Comparison of ENCODE assay signal across 27 cellular contexts in the genomic region with DNA sequence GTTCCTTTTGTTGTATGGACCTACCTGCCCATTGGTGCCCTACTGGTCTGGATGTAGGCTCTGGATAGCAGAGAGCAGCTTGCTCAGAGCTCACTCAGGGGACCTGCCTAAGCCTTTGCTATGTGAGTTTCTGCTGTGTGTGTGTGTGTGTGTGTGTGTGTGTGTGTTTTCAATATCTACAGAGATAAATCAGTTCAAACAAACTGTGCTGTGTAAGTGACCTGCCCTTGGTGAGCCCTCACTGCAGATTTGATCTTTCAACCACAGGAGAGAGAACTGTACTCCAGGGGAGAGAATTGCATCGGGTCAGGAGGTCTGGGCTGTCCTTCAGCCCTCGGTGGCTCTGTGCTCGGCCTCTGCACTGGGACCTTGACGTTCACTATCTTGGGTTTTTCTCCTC. TPM values are rescaled to one million over a fixed set of nuclear protein-coding genes. Genes with fewer than 3 reads are reported as not detected.
A peak's percentile ranks its signal among the peaks of the same experiment; 100 is the strongest.
DNase-seq lines count a peak whose midpoint lies in the region; TF ChIP-seq lines count a peak whose summit lies in the region.
"Had no signal": no experiment of that assay in that cellular context is flagged by ENCODE, and none has a peak within 500 bp of the region (broad histone marks: within the 10 kb centered on the region; RNA-seq: fewer than 3 reads in every experiment).

No MANE protein-coding gene starts in this region.

- H3K4me3 Mint-ChIP-seq in mesothelial cell of epicardium (no peak overlapping the region), progenitor cell of endocrine pancreas (ENCODE audit: low read depth) (peak overlapping the region; percentile 79)
- no peak overlapping the region for H3K4me3 Mint-ChIP-seq in activated T-helper 2 cell treated with anti-CD3 and anti-CD28 coated beads, Interferon-gamma antibody, Interleukin-2, Interleukin-4, amounts not matched to agents 10 μg/mL and 5 μg/mL and 100 μg/mL, durations not matched to agents 14 hours and 24 hours and 36 hours (ENCODE audit: low read depth)

- H3K4me1 Mint-ChIP-seq in mesothelial cell of epicardium (peaks cover 35% of the 10 kb centered on the region), progenitor cell of endocrine pancreas (ENCODE audit: low read depth) (peaks cover 28% of the 10 kb centered on the region)
- peaks cover 7% of the 10 kb centered on the region for H3K4me1 Mint-ChIP-seq in activated T-helper 2 cell treated with anti-CD3 and anti-CD28 coated beads, Interferon-gamma antibody, Interleukin-2, Interleukin-4, amounts not matched to agents 10 μg/mL and 5 μg/mL and 100 μg/mL, durations not matched to agents 14 hours and 24 hours and 36 hours (ENCODE audit: low read depth)

- H3K9me3 Mint-ChIP-seq in mesothelial cell of epicardium: no peaks in the 10 kb centered on the region
- no peaks in the 10 kb centered on the region for H3K9me3 Mint-ChIP-seq in progenitor cell of endocrine pancreas (ENCODE audit: low read depth)
- H3K9me3 Mint-ChIP-seq in activated T-helper 2 cell treated with anti-CD3 and anti-CD28 coated beads, Interferon-gamma antibody, Interleukin-2, Interleukin-4, amounts not matched to agents 10 μg/mL and 5 μg/mL and 100 μg/mL, durations not matched to agents 14 hours and 24 hours and 36 hours: no peaks in the 10 kb centered on the region
- H3K9me3 Mint-ChIP-seq: activated naive CD4-positive, alpha-beta T cell treated with anti-CD3 and anti-CD28 coated beads, Interleukin-2, amount 50 U/mL, for 72 hours had no signal

- H3K4me1 ChIP-seq in BLaER1 treated with 17β-estradiol and CSF1 and Interleukin-3, amounts not matched to agents 10 nM and 100 nM: peaks cover 4 to 56% (median 48%) of the 10 kb centered on the region in 10 experiments; a peak in 19 of 20 replicates
- H3K4me1 ChIP-seq: A549, colonic mucosa, thyroid gland had no signal

- peak overlapping the region in 2 of 11 experiments; percentile 81 to 86; a peak in 2 of 22 replicates for H3K27ac ChIP-seq in BLaER1 treated with 17β-estradiol and CSF1 and Interleukin-3, amounts not matched to agents 10 nM and 100 nM
- 0 out of 2 replicates have a peak overlapping the region, but pooled peaks have one; percentile 6 for H3K27ac ChIP-seq in VCaP
- H3K27ac ChIP-seq: A549, colonic mucosa, neutrophil, thyroid gland had no signal

- H3K36me3 ChIP-seq in BLaER1 treated with 17β-estradiol and CSF1 and Interleukin-3, amounts not matched to agents 10 nM and 100 nM: no peaks in the 10 kb centered on the region
- H3K36me3 ChIP-seq: colonic mucosa, neutrophil, Peyer's patch, thyroid gland had no signal

- H3K9me3 ChIP-seq in BLaER1 treated with 17β-estradiol and CSF1 and Interleukin-3, amounts not matched to agents 10 nM and 100 nM (replicated peaks in 1 of 11): peaks cover 0 to 4% (median 0%) of the 10 kb centered on the region in 11 experiments; a peak in 5 of 22 replicates
- H3K9me3 ChIP-seq: A549, colonic mucosa, neutrophil, Peyer's patch, thyroid gland had no signal

- no peak for TF ChIP-seq CTCF in VCaP (conservative IDR thresholded peaks at IDR 0.05)
- TF ChIP-seq CTCF in mesothelial cell of epicardium (IDR thresholded peaks at IDR 0.05; ENCODE audit: unreplicated experiment): no peak
- TF ChIP-seq CTCF in progenitor cell of endocrine pancreas (IDR thresholded peaks at IDR 0.05; ENCODE audit: unreplicated experiment): no peak

- H3K27me3 Mint-ChIP-seq in mesothelial cell of epicardium (ENCODE audit: low read depth): no peaks in the 10 kb centered on the region
- H3K27me3 Mint-ChIP-seq in progenitor cell of endocrine pancreas: peaks cover 6% of the 10 kb centered on the region
- H3K27me3 Mint-ChIP-seq in activated T-helper 2 cell treated with anti-CD3 and anti-CD28 coated beads, Interferon-gamma antibody, Interleukin-2, Interleukin-4, amounts not matched to agents 10 μg/mL and 5 μg/mL and 100 μg/mL, durations not matched to agents 14 hours and 24 hours and 36 hours (ENCODE audit: low read depth): peaks cover 6% of the 10 kb centered on the region

- no peaks in the 10 kb centered on the region for H3K27me3 ChIP-seq in BLaER1 treated with 17β-estradiol and CSF1 and Interleukin-3, amounts not matched to agents 10 nM and 100 nM
- H3K27me3 ChIP-seq: colonic mucosa, neutrophil, Peyer's patch, thyroid gland had no signal

- H3K27ac Mint-ChIP-seq in mesothelial cell of epicardium (peak overlapping the region; percentile 99), progenitor cell of endocrine pancreas (peak overlapping the region; percentile 90)
- no peak overlapping the region for H3K27ac Mint-ChIP-seq in activated T-helper 2 cell treated with anti-CD3 and anti-CD28 coated beads, Interferon-gamma antibody, Interleukin-2, Interleukin-4, amounts not matched to agents 10 μg/mL and 5 μg/mL and 100 μg/mL, durations not matched to agents 14 hours and 24 hours and 36 hours

- H3K9ac ChIP-seq in BLaER1 treated with 17β-estradiol and CSF1 and Interleukin-3, amounts not matched to agents 10 nM and 100 nM: no peak overlapping the region

- H3K36me3 Mint-ChIP-seq in mesothelial cell of epicardium: no peaks in the 10 kb centered on the region
- no peaks in the 10 kb centered on the region for H3K36me3 Mint-ChIP-seq in progenitor cell of endocrine pancreas (ENCODE audit: insufficient read depth)
- no peaks in the 10 kb centered on the region for H3K36me3 Mint-ChIP-seq in activated T-helper 2 cell treated with anti-CD3 and anti-CD28 coated beads, Interferon-gamma antibody, Interleukin-2, Interleukin-4, amounts not matched to agents 10 μg/mL and 5 μg/mL and 100 μg/mL, durations not matched to agents 14 hours and 24 hours and 36 hours (ENCODE audit: low read depth)
- H3K36me3 Mint-ChIP-seq: activated naive CD4-positive, alpha-beta T cell treated with anti-CD3 and anti-CD28 coated beads, Interleukin-2, amount 50 U/mL, for 72 hours had no signal

- H3K4me2 ChIP-seq in BLaER1 treated with 17β-estradiol and CSF1 and Interleukin-3, amounts not matched to agents 10 nM and 100 nM: peak overlapping the region in 8 of 11 experiments; percentile 70 to 91 (median 86); a peak in 14 of 22 replicates
- H3K4me2 ChIP-seq: A549 had no signal

- intact Hi-C loops in activated T-helper 2 cell treated with anti-CD3 and anti-CD28 coated beads, Interferon-gamma antibody, Interleukin-2, Interleukin-4, amounts not matched to agents 10 μg/mL and 5 μg/mL and 100 μg/mL, durations not matched to agents 14 hours and 24 hours and 36 hours (cut with micrococcal nuclease): loop anchor here (5.0 to 10.0 kb wide), 3 partner anchors 122 to 492 kb away; a partner anchor contains a TSS

- DNase-seq in mesothelial cell of epicardium (ENCODE audit: low spot score in 2 of 2, unreplicated experiment in 2 of 2) (no peak), progenitor cell of endocrine pancreas (ENCODE audit: low spot score, unreplicated experiment) (no peak), Kasumi-1 (lab: John Stamatoyannopoulos, UW) (no peak), OCI-M1 (lab: John Stamatoyannopoulos, UW) (no peak), cerebellar cortex (ENCODE audit: low spot score) (no peak)
- no peak for DNase-seq in activated T-helper 2 cell treated with anti-CD3 and anti-CD28 coated beads, Interferon-gamma antibody, Interleukin-2, Interleukin-4, amounts not matched to agents 10 μg/mL and 5 μg/mL and 100 μg/mL, durations not matched to agents 14 hours and 24 hours and 36 hours (ENCODE audit: low spot score)
- DNase-seq: activated CD4-positive, alpha-beta T cell treated with anti-CD3 and anti-CD28 coated beads for 48 hours; activated effector memory CD4-positive, alpha-beta T cell treated with Interleukin-2 at 50 U/mL for 16 hours; amygdala; DMS53; effector CD8-positive, alpha-beta T cell; islet precursor cell; midbrain; NCI-H1436 treated with DMSO at 0.1 percent for 48 hours; NCI-H226; SIG-M5; stimulated activated CD4-positive, alpha-beta T cell treated with anti-CD3 and anti-CD28 coated beads, Interleukin-12 subunit alpha, Interleukin-12 subunit beta, amount 100 ng/mL, for 4 hours; stimulated activated CD4-positive, alpha-beta T cell treated with anti-CD3 and anti-CD28 coated beads, Interleukin-2, amount 100 ng/mL, for 48 hours; T-helper 9 cell; thyroid gland had no signal

- no peaks in the 10 kb centered on the region for H4K20me1 ChIP-seq in BLaER1 treated with 17β-estradiol and CSF1 and Interleukin-3, amounts not matched to agents 10 nM and 100 nM

- no peak overlapping the region for H3K4me3 ChIP-seq in BLaER1 treated with 17β-estradiol and CSF1 and Interleukin-3, amounts not matched to agents 10 nM and 100 nM
- H3K4me3 ChIP-seq: A549, colonic mucosa, Peyer's patch, thyroid gland had no signal

RNA-seq across cellular contexts. Expression of a gene that starts 35.0 kb away (rescaled TPM):
- 41.8 to 42.8 TPM (median 42.3 TPM) in 3 replicates for total RNA-seq in mesothelial cell of epicardium
- total RNA-seq in progenitor cell of endocrine pancreas: 22.0 and 25.9 TPM in 2 replicates
- total RNA-seq in activated T-helper 2 cell treated with anti-CD3 and anti-CD28 coated beads, Interferon-gamma antibody, Interleukin-2, Interleukin-4, amounts not matched to agents 10 μg/mL and 5 μg/mL and 100 μg/mL, durations not matched to agents 14 hours and 24 hours and 36 hours: 23.3 and 25.3 TPM in 2 replicates
